ENCODE assay signal across 8 cellular contexts in the genomic region with DNA sequence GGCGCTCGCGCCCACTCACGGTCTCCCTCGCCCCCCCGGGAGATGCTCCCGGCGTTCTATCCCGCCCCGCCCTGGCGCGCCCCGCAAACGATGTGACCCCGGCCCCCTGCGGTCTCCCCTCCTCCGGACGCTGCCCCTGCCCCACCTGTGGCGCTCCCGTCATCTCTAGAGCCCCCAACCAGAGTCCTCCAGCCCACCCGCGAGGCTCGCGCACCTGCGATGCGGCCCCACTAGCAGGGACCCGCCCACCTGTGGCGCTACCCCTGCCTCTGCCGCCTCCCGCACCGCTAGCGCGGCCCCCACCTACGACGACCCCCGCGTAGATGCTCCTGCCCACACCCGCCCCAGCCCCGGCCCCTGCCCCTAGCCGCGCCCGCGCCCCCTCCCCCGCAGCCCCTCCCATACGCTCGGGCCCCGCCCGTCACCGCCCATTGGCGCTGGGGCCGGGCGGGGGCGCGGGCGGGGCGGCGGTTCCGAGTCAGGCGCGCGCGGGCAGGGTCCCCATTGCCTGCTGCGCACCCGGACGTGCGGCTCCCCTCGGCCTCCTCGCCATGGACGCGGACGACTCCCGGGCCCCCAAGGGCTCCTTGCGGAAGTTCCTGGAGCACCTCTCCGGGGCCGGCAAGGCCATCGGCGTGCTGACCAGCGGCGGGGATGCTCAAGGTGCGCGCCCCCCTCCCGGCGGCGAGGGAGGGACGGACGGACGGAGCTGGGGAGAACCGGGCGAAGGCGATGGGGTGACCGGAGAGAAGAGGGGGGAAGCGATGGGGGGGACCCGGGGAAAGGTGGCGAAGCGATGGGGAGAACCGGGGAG. TPM values are rescaled to one million over a fixed set of nuclear protein-coding genes. Genes with fewer than 3 reads are reported as not detected.
DNase-seq lines count a peak whose midpoint lies in the region; ATAC-seq and TF ChIP-seq lines count a peak whose summit lies in the region.

PFKP (plus strand) TSS at position 504 of the 814 bp plus-strand sequence; CDS start at position 552, 48 bp downstream.

- intact Hi-C loops in CD4-positive, alpha-beta memory T cell (cut with micrococcal nuclease): loop anchor here (1.0 kb wide), 1 partner anchor 105 kb away; the partner anchor contains the start of gene PITRM1

- H3K27me3 ChIP-seq in CD4-positive, alpha-beta memory T cell (ENCODE audit: insufficient read depth, low read length): no peaks in the 10 kb centered on the region
- H3K27me3 ChIP-seq in HL-60 (ENCODE audit: insufficient read depth, poor library complexity, severe bottlenecking): no peaks in the 10 kb centered on the region
- peaks cover 0 to 14% (median 0%) of the 10 kb centered on the region in 4 donors for H3K27me3 ChIP-seq in liver (ENCODE audit: control insufficient read depth in 4 of 4, insufficient read depth in 4 of 4, low read length in 3 of 4)

- no peak within 1 kb of the TSS for H3K9ac ChIP-seq in liver (ENCODE audit: low read depth in 1 of 2, low read length in 2 of 2)

- peaks cover 26% of the 10 kb centered on the region for H3K4me1 ChIP-seq in CD4-positive, alpha-beta memory T cell (ENCODE audit: insufficient read depth, low read length)
- peaks cover 8 to 19% (median 12%) of the 10 kb centered on the region in 4 donors for H3K4me1 ChIP-seq in liver (ENCODE audit: control insufficient read depth in 4 of 4, insufficient read depth in 4 of 4, low read length in 3 of 4)

- H3K27ac Mint-ChIP-seq in CD4-positive, alpha-beta memory T cell: peak within 1 kb of the TSS; percentile 68 to 87 (median 82)
- peak within 1 kb of the TSS; percentile 73 for H3K27ac Mint-ChIP-seq in chondrocyte (ENCODE audit: unreplicated experiment)

- H3K27ac ChIP-seq in CD4-positive, alpha-beta memory T cell (ENCODE audit: low read depth, low read length): peak within 1 kb of the TSS; percentile 72
- H3K27ac ChIP-seq in HL-60 (replicated peaks) (peak within 1 kb of the TSS; percentile 79), liver (ENCODE audit: low read depth in 1 of 2, low read length in 2 of 2) (peak within 1 kb of the TSS; percentile 18 to 41)

- WGBS in liver: 2% methylated on average over 96 of the region's 96 CpGs

- POLR2A ChIA-PET in CD4-positive, alpha-beta memory T cell (lab: Charles Lee; ENCODE audit: partially characterized antibody): interaction anchor here (1.3 to 1.4 kb wide), 2 partner anchors 24 to 29 kb away, joined by 6 to 7 read pairs; no protein-coding TSS in a partner anchor

- peaks cover 0 to 1% of the 10 kb centered on the region in 2 donors for H3K27me3 Mint-ChIP-seq in CD4-positive, alpha-beta memory T cell
- H3K27me3 Mint-ChIP-seq in chondrocyte (ENCODE audit: low read depth): no peaks in the 10 kb centered on the region

- peaks cover 8 to 16% of the 10 kb centered on the region in 2 donors for H3K36me3 Mint-ChIP-seq in CD4-positive, alpha-beta memory T cell
- H3K36me3 Mint-ChIP-seq in chondrocyte (ENCODE audit: low read depth): peaks cover 8% of the 10 kb centered on the region

- DNase-seq in CD4-positive, alpha-beta memory T cell: peak; percentile 56 to 61 (median 57)
- DNase-seq in HL-60 (ENCODE audit: low read depth in 1 of 2, low spot score in 1 of 2) (peak in 1 of 2 experiments; percentile 9), chondrocyte (ENCODE audit: low spot score) (no peak), HPDE6-E6E7 (ENCODE audit: extremely low spot score) (no peak)
- DNase-seq in activated CD4-positive, CD25-positive, alpha-beta regulatory T cell (lab: John Stamatoyannopoulos, UW): peak; percentile 19 to 55 (median 32)
- DNase-seq in stimulated activated CD4-positive, alpha-beta T cell treated with anti-CD3 and anti-CD28 coated beads, TNF-alpha, amount 100 ng/mL, for 1 hour (ENCODE audit: low read depth in 3 of 3, low spot score in 1 of 3): peak; percentile 17 to 62 (median 31)

- peaks cover 0 to 2% (median 0%) of the 10 kb centered on the region in 8 donors for H3K9me3 Mint-ChIP-seq in CD4-positive, alpha-beta memory T cell
- no peaks in the 10 kb centered on the region for H3K9me3 Mint-ChIP-seq in chondrocyte (ENCODE audit: low read depth)

- CTCF ChIA-PET in CD4-positive, alpha-beta memory T cell (lab: Charles Lee; ENCODE audit: partially characterized antibody): no interaction called here

- H3K4me3 ChIP-seq in CD4-positive, alpha-beta memory T cell (ENCODE audit: low read length in 2 of 2): peak within 1 kb of the TSS; percentile 69 to 75
- H3K4me3 ChIP-seq in HL-60 (replicated peaks; ENCODE audit: insufficient read depth, low read length): peak within 1 kb of the TSS; percentile 78
- H3K4me3 ChIP-seq in liver (ENCODE audit: low read depth in 1 of 3, low read length in 3 of 3): peak within 1 kb of the TSS; percentile 59 to 70 (median 68)

- no peaks in the 10 kb centered on the region for H3K9me3 ChIP-seq in CD4-positive, alpha-beta memory T cell (ENCODE audit: control insufficient read depth in 1 of 2, low read length in 2 of 2)
- H3K9me3 ChIP-seq in liver (ENCODE audit: control insufficient read depth in 4 of 4, low read length in 3 of 4): no peaks in the 10 kb centered on the region

- H3K4me1 Mint-ChIP-seq in CD4-positive, alpha-beta memory T cell: peaks cover 16 to 38% (median 28%) of the 10 kb centered on the region in 4 donors
- H3K4me1 Mint-ChIP-seq in chondrocyte (ENCODE audit: low read depth): peaks cover 36% of the 10 kb centered on the region

- no peak for TF ChIP-seq CTCF in HL-60 (IDR thresholded peaks at IDR 0.05; ENCODE audit: insufficient read depth, low read length)
- no peak for TF ChIP-seq CTCF in chondrocyte (IDR thresholded peaks at IDR 0.05)
- no peak for TF ChIP-seq CTCF in liver (IDR thresholded peaks at IDR 0.05; ENCODE audit: low read depth, low read length, missing input control)

- no peaks in the 10 kb centered on the region for H3K36me3 ChIP-seq in CD4-positive, alpha-beta memory T cell (ENCODE audit: insufficient read depth, low read length)
- no peaks in the 10 kb centered on the region for H3K36me3 ChIP-seq in liver (ENCODE audit: control insufficient read depth in 4 of 4, insufficient read depth in 3 of 4, low read depth in 1 of 4, low read length in 3 of 4)

- TF ChIP-seq RAD21 in liver (IDR thresholded peaks at IDR 0.05): no peak

- H3K4me3 Mint-ChIP-seq in CD4-positive, alpha-beta memory T cell: peak within 1 kb of the TSS; percentile 88 to 95 (median 90)
- peak within 1 kb of the TSS; percentile 86 for H3K4me3 Mint-ChIP-seq in chondrocyte (ENCODE audit: unreplicated experiment)

- ATAC-seq in GM19397 (IDR thresholded peaks at IDR 0.05; ENCODE audit: unreplicated experiment): peak; percentile 50

TF ChIP-seq in liver, 16 proteins besides CTCF, POLR2A, EP300 and RAD21 (continues in another document):
- TF ChIP-seq YY1 (IDR thresholded peaks at IDR 0.05) (no peak), ZBTB33 (IDR thresholded peaks at IDR 0.05) (no peak), JUND (IDR thresholded peaks at IDR 0.05) (no peak), FOXA2 (IDR thresholded peaks at IDR 0.05) (no peak), RXRA (IDR thresholded peaks at IDR 0.05) (no peak), HNF4G (IDR thresholded peaks at IDR 0.05) (no peak), TAF1 (conservative IDR thresholded peaks at IDR 0.05) (no peak), HNF4A (conservative IDR thresholded peaks at IDR 0.05) (no peak), EGR1 (IDR thresholded peaks at IDR 0.05; ENCODE audit: low read depth in 2 of 2) (no peak)
- TF ChIP-seq, protein P1, sequence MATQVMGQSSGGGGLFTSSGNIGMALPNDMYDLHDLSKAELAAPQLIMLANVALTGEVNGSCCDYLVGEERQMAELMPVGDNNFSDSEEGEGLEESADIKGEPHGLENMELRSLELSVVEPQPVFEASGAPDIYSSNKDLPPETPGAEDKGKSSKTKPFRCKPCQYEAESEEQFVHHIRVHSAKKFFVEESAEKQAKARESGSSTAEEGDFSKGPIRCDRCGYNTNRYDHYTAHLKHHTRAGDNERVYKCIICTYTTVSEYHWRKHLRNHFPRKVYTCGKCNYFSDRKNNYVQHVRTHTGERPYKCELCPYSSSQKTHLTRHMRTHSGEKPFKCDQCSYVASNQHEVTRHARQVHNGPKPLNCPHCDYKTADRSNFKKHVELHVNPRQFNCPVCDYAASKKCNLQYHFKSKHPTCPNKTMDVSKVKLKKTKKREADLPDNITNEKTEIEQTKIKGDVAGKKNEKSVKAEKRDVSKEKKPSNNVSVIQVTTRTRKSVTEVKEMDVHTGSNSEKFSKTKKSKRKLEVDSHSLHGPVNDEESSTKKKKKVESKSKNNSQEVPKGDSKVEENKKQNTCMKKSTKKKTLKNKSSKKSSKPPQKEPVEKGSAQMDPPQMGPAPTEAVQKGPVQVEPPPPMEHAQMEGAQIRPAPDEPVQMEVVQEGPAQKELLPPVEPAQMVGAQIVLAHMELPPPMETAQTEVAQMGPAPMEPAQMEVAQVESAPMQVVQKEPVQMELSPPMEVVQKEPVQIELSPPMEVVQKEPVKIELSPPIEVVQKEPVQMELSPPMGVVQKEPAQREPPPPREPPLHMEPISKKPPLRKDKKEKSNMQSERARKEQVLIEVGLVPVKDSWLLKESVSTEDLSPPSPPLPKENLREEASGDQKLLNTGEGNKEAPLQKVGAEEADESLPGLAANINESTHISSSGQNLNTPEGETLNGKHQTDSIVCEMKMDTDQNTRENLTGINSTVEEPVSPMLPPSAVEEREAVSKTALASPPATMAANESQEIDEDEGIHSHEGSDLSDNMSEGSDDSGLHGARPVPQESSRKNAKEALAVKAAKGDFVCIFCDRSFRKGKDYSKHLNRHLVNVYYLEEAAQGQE (IDR thresholded peaks at IDR 0.05): no peak
- TF ChIP-seq, protein P2, sequence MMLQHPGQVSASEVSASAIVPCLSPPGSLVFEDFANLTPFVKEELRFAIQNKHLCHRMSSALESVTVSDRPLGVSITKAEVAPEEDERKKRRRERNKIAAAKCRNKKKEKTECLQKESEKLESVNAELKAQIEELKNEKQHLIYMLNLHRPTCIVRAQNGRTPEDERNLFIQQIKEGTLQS (IDR thresholded peaks at IDR 0.05): no peak

RNA-seq across cellular contexts. Expression of gene PFKP, which starts in this region (rescaled TPM):
- total RNA-seq in CD4-positive, alpha-beta memory T cell: 10 to 100 TPM; 83.2 to 83.6 TPM
- polyA plus RNA-seq in CD4-positive, alpha-beta memory T cell: 10 to 100 TPM; 62.4 to 63.1 TPM
- 151 to 188 TPM (median 182 TPM) in 3 replicates for total RNA-seq in chondrocyte
- 1 to 10 TPM; 3.0 to 5.0 TPM for total RNA-seq in liver
- 1 to 10 TPM; 1.1 to 2.6 TPM for polyA plus RNA-seq in liver

Comparison
In these comparisons a context has a peak if more than half of its experiments do, and no peak if none do; other contexts are left out.
1. RNA of gene PFKP (total RNA-seq): 151 to 188 TPM in chondrocyte and 83.2 to 83.6 TPM in CD4-positive, alpha-beta memory T cell; 3.0 to 5.0 TPM in liver; every median in the first group is over 10 times any median in the second.
2. RNA of gene PFKP (polyA plus RNA-seq): 62.4 to 63.1 TPM in CD4-positive, alpha-beta memory T cell; 1.1 to 2.6 TPM in liver; every median in the first group is over 10 times any median in the second.
3. DNase-seq: peak in CD4-positive, alpha-beta memory T cell (5 of 5), activated CD4-positive, CD25-positive, alpha-beta regulatory T cell (4 of 4) and stimulated activated CD4-positive, alpha-beta T cell treated with anti-CD3 and anti-CD28 coated beads, TNF-alpha, amount 100 ng/mL, for 1 hour (3 of 3); none in chondrocyte (single experiment) and HPDE6-E6E7 (single experiment).
4. Peak in every context shown above with its lines, with median percentiles within 50 percentile points of each other: H3K27ac ChIP-seq and H3K4me3 ChIP-seq.